In the genomic region with DNA sequence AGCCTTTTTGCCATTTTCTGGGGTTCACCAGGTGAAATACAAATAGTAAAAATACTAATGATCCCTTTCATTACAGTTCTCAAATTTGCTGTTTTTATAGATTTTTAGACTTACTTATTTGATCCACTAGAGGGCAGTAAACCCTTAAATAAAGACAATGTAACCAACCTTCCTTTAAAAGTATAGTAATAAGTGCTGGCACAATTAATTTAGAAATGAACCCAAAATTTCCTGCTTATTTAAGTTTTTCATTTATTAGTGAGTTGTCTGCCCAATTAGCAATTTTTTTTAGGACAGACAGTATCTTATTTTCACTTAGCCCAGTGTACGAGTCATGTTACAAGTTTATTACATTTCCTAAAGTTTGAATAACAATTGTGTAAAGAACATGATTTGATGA, we compare ENCODE assay signal across 8 cellular contexts. TPM values are rescaled to one million over a fixed set of nuclear protein-coding genes. Genes with fewer than 3 reads are reported as not detected.
DNase-seq lines count a peak whose midpoint lies in the region; ATAC-seq and TF ChIP-seq lines count a peak whose summit lies in the region.

No MANE protein-coding gene starts in this region.

- TF ChIP-seq POLR2A in upper lobe of left lung (IDR thresholded peaks at IDR 0.05) = no peak

- no peaks in the 10 kb centered on the region for H3K9me3 Mint-ChIP-seq in activated CD4-positive, alpha-beta T cell treated with anti-CD3 and anti-CD28 coated beads, Interleukin-2, amount 10 ng/mL, durations not matched to agents 24 days and 14 days

- no peaks in the 10 kb centered on the region for H4K20me1 ChIP-seq in hepatocyte (ENCODE audit: insufficient read depth, poor library complexity, severe bottlenecking)

- H3K4me3 Mint-ChIP-seq in activated CD4-positive, alpha-beta T cell treated with anti-CD3 and anti-CD28 coated beads, Interleukin-2, amount 10 ng/mL, durations not matched to agents 24 days and 14 days = no peak overlapping the region

- H2AFZ ChIP-seq in hepatocyte = no peak overlapping the region

- H3K27ac ChIP-seq in hepatocyte = no peak overlapping the region
- H3K27ac ChIP-seq in upper lobe of left lung = no peak overlapping the region

- TF ChIP-seq EP300 in upper lobe of left lung (IDR thresholded peaks at IDR 0.05) = no peak

- H3K4me1 Mint-ChIP-seq in activated CD4-positive, alpha-beta T cell treated with anti-CD3 and anti-CD28 coated beads, Interleukin-2, amount 10 ng/mL, durations not matched to agents 24 days and 14 days = peaks cover 42% of the 10 kb centered on the region

- WGBS in hepatocyte (ENCODE audit: low lambda C conversion rate, missing lambda C conversion rate) = 73% methylated on average over 1 of the region's 1 CpG
- 77 to 79% methylated on average over 1 of the region's 1 CpG for WGBS in upper lobe of left lung, 2 donors

- H3K36me3 ChIP-seq in hepatocyte (replicated peaks; ENCODE audit: insufficient read depth, low read depth) = no peaks in the 10 kb centered on the region
- H3K36me3 ChIP-seq in upper lobe of left lung = no peaks in the 10 kb centered on the region

- no peaks in the 10 kb centered on the region for H3K79me2 ChIP-seq in hepatocyte

- H3K9me2 ChIP-seq in hepatocyte (replicated peaks; ENCODE audit: insufficient read depth) = no peaks in the 10 kb centered on the region

- no peak overlapping the region for H3K4me2 ChIP-seq in hepatocyte

- no peak for ATAC-seq in upper lobe of left lung (ENCODE audit: low FRiP score in 2 of 2)

- intact Hi-C loops in activated CD4-positive, alpha-beta T cell treated with anti-CD3 and anti-CD28 coated beads, Interleukin-2, amount 10 ng/mL, durations not matched to agents 24 days and 14 days (cut with micrococcal nuclease) = loop anchor here (1.0 to 2.0 kb wide), 2 partner anchors 21 to 344 kb away; no protein-coding TSS in a partner anchor

- peaks cover 1% of the 10 kb centered on the region for H3K36me3 Mint-ChIP-seq in activated CD4-positive, alpha-beta T cell treated with anti-CD3 and anti-CD28 coated beads, Interleukin-2, amount 10 ng/mL, durations not matched to agents 24 days and 14 days (ENCODE audit: low read depth)

- no peaks in the 10 kb centered on the region for H3K9me3 ChIP-seq in hepatocyte (ENCODE audit: low read depth)
- no peaks in the 10 kb centered on the region for H3K9me3 ChIP-seq in upper lobe of left lung

- no peaks in the 10 kb centered on the region for H3K27me3 ChIP-seq in hepatocyte
- no peaks in the 10 kb centered on the region for H3K27me3 ChIP-seq in upper lobe of left lung

- DNase-seq in DMS153 (lab: John Stamatoyannopoulos, UW) (peak; percentile 20), LoVo (ENCODE audit: low spot score) (peak; percentile 69), SW480 (ENCODE audit: low spot score) (peak; percentile 66), hepatocyte (ENCODE audit: low spot score) (peak; percentile 43), upper lobe of left lung (no peak), cerebellar nuclear complex (lab: John Stamatoyannopoulos, UW) (no peak), cortex of kidney (lab: John Stamatoyannopoulos, UW) (no peak)
- no peak for DNase-seq in activated CD4-positive, alpha-beta T cell treated with anti-CD3 and anti-CD28 coated beads, Interleukin-2, amount 10 ng/mL, durations not matched to agents 24 days and 14 days

- no peaks in the 10 kb centered on the region for H3K27me3 Mint-ChIP-seq in activated CD4-positive, alpha-beta T cell treated with anti-CD3 and anti-CD28 coated beads, Interleukin-2, amount 10 ng/mL, durations not matched to agents 24 days and 14 days

- no peaks in the 10 kb centered on the region for H3K4me1 ChIP-seq in hepatocyte (ENCODE audit: insufficient read depth)
- peaks cover 0 to 14% (median 5%) of the 10 kb centered on the region in 4 donors for H3K4me1 ChIP-seq in upper lobe of left lung

- no peak overlapping the region for H3K4me3 ChIP-seq in hepatocyte
- no peak overlapping the region for H3K4me3 ChIP-seq in upper lobe of left lung

- TF ChIP-seq CTCF in hepatocyte (IDR thresholded peaks at IDR 0.05; ENCODE audit: poor library complexity) = peak; percentile 63
- peak; percentile 38 to 56 (median 46) for TF ChIP-seq CTCF in upper lobe of left lung (IDR thresholded peaks at IDR 0.05)

- H3K27ac Mint-ChIP-seq in activated CD4-positive, alpha-beta T cell treated with anti-CD3 and anti-CD28 coated beads, Interleukin-2, amount 10 ng/mL, durations not matched to agents 24 days and 14 days = no peak overlapping the region

RNA-seq across cellular contexts. Expression of a gene that starts 4.7 kb away (rescaled TPM):
- total RNA-seq in hepatocyte (2.6 and 2.7 TPM in 2 replicates), upper lobe of left lung (1 to 10 TPM in 4 of 6 donors, not detected in 2; 1.3 to 5.6 (median 3.2) TPM)
- polyA plus RNA-seq in hepatocyte = 0.88 and 0.92 TPM in 2 replicates
- 25.2 and 26.9 TPM in 2 replicates for total RNA-seq in activated CD4-positive, alpha-beta T cell treated with anti-CD3 and anti-CD28 coated beads, Interleukin-2, amount 10 ng/mL, durations not matched to agents 24 days and 14 days

RNA-seq across cellular contexts. Expression of a gene that starts 6.0 kb away (rescaled TPM):
- total RNA-seq in hepatocyte (46.8 and 49.0 TPM in 2 replicates), upper lobe of left lung (10 to 100 TPM; 11.5 to 84.5 (median 39.1) TPM)
- 48.3 and 53.0 TPM in 2 replicates for polyA plus RNA-seq in hepatocyte
- 20.6 and 22.6 TPM in 2 replicates for total RNA-seq in activated CD4-positive, alpha-beta T cell treated with anti-CD3 and anti-CD28 coated beads, Interleukin-2, amount 10 ng/mL, durations not matched to agents 24 days and 14 days

Comparison
In these comparisons a context has a peak if more than half of its experiments do, and no peak if none do; other contexts are left out.
1. DNase-seq: peak in DMS153 (single experiment), LoVo (single experiment), SW480 (single experiment) and hepatocyte (single experiment); none in upper lobe of left lung (0 of 2), cerebellar nuclear complex (0 of 2), cortex of kidney (single experiment) and activated CD4-positive, alpha-beta T cell treated with anti-CD3 and anti-CD28 coated beads, Interleukin-2, amount 10 ng/mL, durations not matched to agents 24 days and 14 days (single experiment).